Comparison of ENCODE assay signal across 25 cellular contexts in the genomic region with DNA sequence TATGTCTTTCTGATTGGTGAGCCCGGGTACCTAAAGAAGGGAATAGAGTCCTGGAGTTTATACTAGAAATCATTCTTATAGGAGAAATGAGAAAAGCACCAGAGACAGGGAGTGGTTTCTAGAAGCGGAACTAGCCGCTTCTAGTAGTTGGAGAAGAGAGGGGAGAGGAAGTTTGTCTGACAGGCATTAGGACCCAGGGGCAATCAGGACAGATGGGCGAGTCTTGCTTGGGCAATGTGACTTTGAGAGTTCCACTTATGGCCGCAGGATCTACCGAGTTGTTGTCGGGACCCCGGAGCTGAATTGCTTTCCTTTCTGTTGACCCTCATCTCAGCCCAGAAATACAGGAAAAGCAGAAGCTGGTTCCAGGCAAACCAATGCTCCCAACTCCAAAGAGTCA.
DNase-seq lines count a peak whose midpoint lies in the region; ATAC-seq, FAIRE-seq and TF ChIP-seq lines count a peak whose summit lies in the region.
"Had no signal": no experiment of that assay in that cellular context is flagged by ENCODE, and none has a peak within 500 bp of the region (broad histone marks: within the 10 kb centered on the region; RNA-seq: fewer than 3 reads in every experiment).

No MANE protein-coding gene starts in this region.

- H3K27me3 ChIP-seq in HL-60 (ENCODE audit: insufficient read depth, poor library complexity, severe bottlenecking): no peaks in the 10 kb centered on the region
- H3K27me3 ChIP-seq in PC-9 (ENCODE audit: insufficient read depth, low read depth): no peaks in the 10 kb centered on the region
- H3K27me3 ChIP-seq: BE2C had no signal

- intact Hi-C loops in PC-9 (cut with micrococcal nuclease; ENCODE audit: unreplicated experiment): no loop called here
- intact Hi-C loops in activated CD4-positive, alpha-beta memory T cell treated with anti-CD3 and anti-CD28 coated beads for 36 hours (cut with micrococcal nuclease): no loop called here

- 0 out of 2 replicates have a peak, but pooled peaks cover 4% of the 10 kb centered on the region for H3K9me3 ChIP-seq in PC-9 (ENCODE audit: insufficient read depth, low read depth)
- H3K9me3 ChIP-seq: BE2C had no signal

- H3K27ac ChIP-seq in HL-60 (replicated peaks) (peak overlapping the region; percentile 37; the same call in 1 of the 2 replicates), PC-9 (no peak overlapping the region)
- H3K27ac ChIP-seq: GM23248 had no signal

- H3K9me2 ChIP-seq in PC-9 (ENCODE audit: insufficient read depth): no peaks in the 10 kb centered on the region

- peaks cover 38% of the 10 kb centered on the region for H3K9me3 Mint-ChIP-seq in activated CD4-positive, alpha-beta memory T cell treated with anti-CD3 and anti-CD28 coated beads for 36 hours

- 0 out of 2 replicates have a peak overlapping the region, but pooled peaks have one; percentile 25 for H2AFZ ChIP-seq in PC-9
- H2AFZ ChIP-seq: GM23248 had no signal

- FAIRE-seq in H54 (lab: Jason Lieb, UNC): no peak
- FAIRE-seq: A204.1, GM12878, GM19239 had no signal

- H3K27ac Mint-ChIP-seq in activated CD4-positive, alpha-beta memory T cell treated with anti-CD3 and anti-CD28 coated beads for 36 hours: no peak overlapping the region
- H3K27ac Mint-ChIP-seq: CD4-positive, CD25-positive, alpha-beta regulatory T cell; CD8-positive, alpha-beta memory T cell; HFFc6 had no signal

- H3K4me1 Mint-ChIP-seq in activated CD4-positive, alpha-beta memory T cell treated with anti-CD3 and anti-CD28 coated beads for 36 hours (ENCODE audit: low read depth): no peaks in the 10 kb centered on the region
- H3K4me1 Mint-ChIP-seq: CD4-positive, CD25-positive, alpha-beta regulatory T cell; CD8-positive, alpha-beta memory T cell had no signal

- no peak overlapping the region for H3K4me3 Mint-ChIP-seq in activated CD4-positive, alpha-beta memory T cell treated with anti-CD3 and anti-CD28 coated beads for 36 hours
- H3K4me3 Mint-ChIP-seq: CD4-positive, CD25-positive, alpha-beta regulatory T cell; CD8-positive, alpha-beta memory T cell; HFFc6 had no signal

- H3K4me1 ChIP-seq in PC-9 (replicated peaks; ENCODE audit: insufficient read depth): no peaks in the 10 kb centered on the region
- H3K4me1 ChIP-seq: BE2C had no signal

- TF ChIP-seq POLR2A in NB4 (IDR thresholded peaks at IDR 0.05; ENCODE audit: extremely low read depth, insufficient read length) (no peak), H54 (IDR thresholded peaks at IDR 0.05; ENCODE audit: low read depth, low read length) (no peak)

- H3K79me2 ChIP-seq in PC-9 (ENCODE audit: low read depth): no peaks in the 10 kb centered on the region

- no peaks in the 10 kb centered on the region for H3K36me3 Mint-ChIP-seq in activated CD4-positive, alpha-beta memory T cell treated with anti-CD3 and anti-CD28 coated beads for 36 hours
- H3K36me3 Mint-ChIP-seq: CD4-positive, CD25-positive, alpha-beta regulatory T cell; CD8-positive, alpha-beta memory T cell had no signal

- TF ChIP-seq CTCF in HL-60 (IDR thresholded peaks at IDR 0.05; ENCODE audit: insufficient read depth, low read length): no peak
- TF ChIP-seq CTCF in NB4 (IDR thresholded peaks at IDR 0.05; ENCODE audit: low read depth, low read length): no peak
- no peak for TF ChIP-seq CTCF in PC-9 (conservative IDR thresholded peaks at IDR 0.05)

- peak overlapping the region; percentile 45 for H3K4me2 ChIP-seq in PC-9

- H3K36me3 ChIP-seq in PC-9 (ENCODE audit: low read depth): no peaks in the 10 kb centered on the region
- H3K36me3 ChIP-seq: BE2C had no signal

- ATAC-seq in GM19397 (IDR thresholded peaks at IDR 0.05; ENCODE audit: unreplicated experiment): no peak
- ATAC-seq: GM12878, HCT116 had no signal

- H3K4me3 ChIP-seq in HL-60 (replicated peaks; ENCODE audit: insufficient read depth, low read length) (no peak overlapping the region), NB4 (ENCODE audit: low read depth, low read length) (no peak overlapping the region), PC-9 (no peak overlapping the region)
- H3K4me3 ChIP-seq: GM12878, GM23248 had no signal

- CTCF ChIA-PET in PC-9 (lab: Charles Lee): no interaction called here
- CTCF ChIA-PET in activated CD4-positive, alpha-beta memory T cell treated with anti-CD3 and anti-CD28 coated beads for 36 hours (lab: Charles Lee): no interaction called here

- no peaks in the 10 kb centered on the region for H4K20me1 ChIP-seq in PC-9 (ENCODE audit: insufficient read depth)

- POLR2A ChIA-PET in PC-9 (lab: Charles Lee; ENCODE audit: unreplicated experiment): no interaction called here
- POLR2A ChIA-PET in activated CD4-positive, alpha-beta memory T cell treated with anti-CD3 and anti-CD28 coated beads for 36 hours (lab: Charles Lee): no interaction called here

- H3F3A ChIP-seq in PC-9 (ENCODE audit: insufficient read depth, low read depth): no peaks in the 10 kb centered on the region

- DNase-seq in HL-60 (ENCODE audit: low read depth in 1 of 2, low spot score in 1 of 2) (peak; percentile 17 to 77), M059J (ENCODE audit: low read depth) (peak; percentile 3), NB4 (ENCODE audit: low read depth) (peak; percentile 6), PC-9 (no peak), H54 (ENCODE audit: insufficient read length, low spot score) (no peak), HuH-7.5 (ENCODE audit: low spot score) (no peak)
- no peak for DNase-seq in activated CD4-positive, alpha-beta memory T cell treated with anti-CD3 and anti-CD28 coated beads for 36 hours
- DNase-seq: ACHN; BE2C; C1 segment of cervical spinal cord; CD4-positive, CD25-positive, alpha-beta regulatory T cell; CD8-positive, alpha-beta memory T cell; COR-L47; DMS 273 treated with DMSO at 0.1 percent for 48 hours; DMS53; DND-41; EL; GM23248; H7; HFFc6 had no signal

- BruUV-seq in PC-9 (replicated peaks; lab: Mats Ljungman, UMichigan): no TSS peak

- H3K27me3 Mint-ChIP-seq in activated CD4-positive, alpha-beta memory T cell treated with anti-CD3 and anti-CD28 coated beads for 36 hours: no peaks in the 10 kb centered on the region
- H3K27me3 Mint-ChIP-seq: CD4-positive, CD25-positive, alpha-beta regulatory T cell; CD8-positive, alpha-beta memory T cell had no signal

Comparison
In these comparisons a context has a peak if more than half of its experiments do, and no peak if none do; other contexts are left out.
1. DNase-seq: peak in HL-60 (2 of 2), M059J (single experiment) and NB4 (single experiment); none in PC-9 (0 of 2), activated CD4-positive, alpha-beta memory T cell treated with anti-CD3 and anti-CD28 coated beads for 36 hours (single experiment), H54 (single experiment) and HuH-7.5 (single experiment).